8 cellular contexts compared by ENCODE assay signal in the genomic region with DNA sequence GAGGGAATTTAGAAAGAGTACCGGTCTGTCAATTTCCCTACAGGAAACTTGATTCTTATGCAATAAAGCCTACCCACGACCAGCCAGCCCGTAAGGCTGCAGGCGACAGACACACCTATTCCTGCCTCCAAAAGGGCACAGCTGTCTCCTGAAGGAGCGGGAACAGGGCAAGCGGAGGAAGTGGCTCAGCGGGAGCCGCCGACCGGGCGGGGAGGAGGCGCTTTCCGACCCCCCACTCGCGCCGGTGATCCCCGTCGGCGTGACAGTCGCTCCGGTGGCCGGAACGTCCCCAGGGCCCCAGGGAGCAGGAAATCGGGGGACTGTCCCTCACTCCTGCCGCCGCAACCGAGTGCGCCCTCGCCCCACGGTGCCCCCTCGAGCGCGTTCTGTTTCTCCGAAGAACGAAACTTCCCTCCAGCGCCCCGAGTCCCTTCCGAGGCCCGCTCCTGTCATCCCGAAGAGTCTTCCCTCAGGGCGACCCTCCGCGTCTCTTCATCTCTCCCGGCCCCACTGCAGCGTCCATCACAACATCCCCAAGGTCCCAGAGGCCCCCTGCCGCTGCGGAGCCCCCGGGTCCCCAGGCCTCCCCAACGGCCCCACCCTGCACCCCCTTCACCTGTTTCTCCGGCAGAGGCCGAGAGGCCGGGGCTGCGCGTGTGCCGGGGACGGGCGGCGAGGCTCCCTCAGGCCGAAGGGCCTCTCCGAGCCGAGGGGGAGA. TPM values are rescaled to one million over a fixed set of nuclear protein-coding genes. Genes with fewer than 3 reads are reported as not detected.
DNase-seq lines count a peak whose midpoint lies in the region; ATAC-seq lines count a peak whose summit lies in the region.

No MANE protein-coding gene starts in this region.

- peak overlapping the region; percentile 95 for H3K4me3 ChIP-seq in mononuclear cell (ENCODE audit: low read length)

- H3K27me3 Mint-ChIP-seq in effector memory CD8-positive, alpha-beta T cell = no peaks in the 10 kb centered on the region

- H3K4me1 Mint-ChIP-seq in effector memory CD8-positive, alpha-beta T cell (ENCODE audit: low read depth in 2 of 2) = peaks cover 31 to 52% of the 10 kb centered on the region in 2 donors

- peak; percentile 2 for ATAC-seq in GM21360 (IDR thresholded peaks at IDR 0.05; ENCODE audit: unreplicated experiment)
- ATAC-seq in effector memory CD8-positive, alpha-beta T cell (replicated peaks) = no peak

- DNase-seq in ACHN (peak; percentile 45), MV-4-11 (lab: John Stamatoyannopoulos, UW) (peak; percentile 19), substantia nigra (lab: John Stamatoyannopoulos, UW) (peak in 13 of 49 donors; percentile 27 to 73 (median 57)), NCI-H446 treated with DMSO at 0.1 percent for 48 hours (lab: John Stamatoyannopoulos, UW) (no peak)
- DNase-seq in activated CD4-positive, alpha-beta T cell treated with anti-CD3 and anti-CD28 coated beads for 48 hours = peak; percentile 38
- peak in 2 of 3 experiments; percentile 21 to 31 for DNase-seq in effector memory CD8-positive, alpha-beta T cell

- peak overlapping the region; percentile 100 for H3K27ac Mint-ChIP-seq in effector memory CD8-positive, alpha-beta T cell

- H3K36me3 Mint-ChIP-seq in effector memory CD8-positive, alpha-beta T cell (ENCODE audit: insufficient read depth) = peaks cover 33% of the 10 kb centered on the region

- in situ Hi-C loops in ACHN (cut with HindIII; ENCODE audit: low pct_ligation_motif_present, low pct_unique_long_range_greater_than_20kb, low sequenced_read_pairs) = no loop called here

- peaks cover 39% of the 10 kb centered on the region for H3K4me1 ChIP-seq in mononuclear cell (ENCODE audit: insufficient read depth, low read length)

- no peaks in the 10 kb centered on the region for H3K27me3 ChIP-seq in mononuclear cell (ENCODE audit: insufficient read depth, low read length)

- no peaks in the 10 kb centered on the region for H3K9me3 Mint-ChIP-seq in effector memory CD8-positive, alpha-beta T cell

- H3K27ac ChIP-seq in substantia nigra (ENCODE audit: low read depth, low read length, poor library complexity, severe bottlenecking) = peak overlapping the region; percentile 99

- no peaks in the 10 kb centered on the region for H3K9me3 ChIP-seq in mononuclear cell (ENCODE audit: low read depth, low read length)

- peak overlapping the region; percentile 96 to 99 for H3K4me3 Mint-ChIP-seq in effector memory CD8-positive, alpha-beta T cell

RNA-seq across cellular contexts. Expression of a gene that starts 0.4 kb away (rescaled TPM):
- total RNA-seq in mononuclear cell = 216 TPM

RNA-seq across cellular contexts. Expression of a gene that starts 35.2 kb away (rescaled TPM):
- total RNA-seq in mononuclear cell = 0.21 TPM
